In the genomic region with DNA sequence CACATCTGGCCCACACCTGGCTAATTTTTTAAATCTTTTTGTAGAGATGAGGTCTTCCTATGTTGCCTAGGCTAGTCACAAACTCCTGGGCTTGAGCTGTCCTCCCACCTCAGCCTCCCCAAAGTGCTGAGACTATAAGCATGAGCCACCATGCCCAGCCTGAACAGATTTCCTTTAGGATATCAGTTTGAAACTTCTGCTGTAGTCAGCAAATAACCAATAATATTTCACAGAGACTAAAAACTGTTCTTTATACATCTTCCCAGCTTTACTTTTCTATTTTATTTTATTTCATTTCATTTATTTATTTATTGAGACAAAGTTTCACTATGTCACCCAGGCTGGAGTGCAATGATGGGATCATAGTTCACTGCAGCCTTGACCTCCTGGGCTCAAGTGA, we compare ENCODE assay signal across 30 cellular contexts. TPM values are rescaled to one million over a fixed set of nuclear protein-coding genes. Genes with fewer than 3 reads are reported as not detected.
"Had no signal": no experiment of that assay in that cellular context is flagged by ENCODE, and none has a peak within 500 bp of the region (broad histone marks: within the 10 kb centered on the region; RNA-seq: fewer than 3 reads in every experiment).

No MANE protein-coding gene starts in this region.

- ATAC-seq: naive thymus-derived CD8-positive, alpha-beta T cell; natural killer cell treated with Interleukin-12 subunit alpha and Interleukin-12 subunit beta and Interleukin-15 and Interleukin-18, amount 100 ng/mL, for 72 hours; psoas muscle; right cardiac atrium; sciatic nerve; stimulated activated memory B cell treated with anti-CD40 and anti-IgM and Interleukin-4, amounts not matched to agents 10 μg/mL and 1 μg/mL and 100 μg/mL, for 72 hours; stimulated activated naive CD8-positive, alpha-beta T cell treated with anti-CD3 and anti-CD28 coated beads, Interleukin-15, amount 100 ng/mL, for 72 hours; stimulated activated naive CD8-positive, alpha-beta T cell treated with anti-CD3 and anti-CD28 coated beads, Interleukin-15, Interleukin-2, amounts not matched to agents 100 U/mL and 50 U/mL, for 24 hours; upper lobe of right lung had no signal

- H3K4me2 ChIP-seq: smooth muscle cell had no signal

- H3K9ac ChIP-seq: parathyroid adenoma had no signal

- H2AFZ ChIP-seq: parathyroid adenoma had no signal

- H3K27me3 ChIP-seq: ovary, spleen, suprapubic skin, testis, tibial artery, transverse colon, upper lobe of right lung, uterus had no signal

- H3K79me2 ChIP-seq: parathyroid adenoma had no signal

- H3K4me1 ChIP-seq: parathyroid adenoma, psoas muscle, suprapubic skin, testis, tibial artery, transverse colon, upper lobe of right lung, uterus had no signal

- H3K4me3 ChIP-seq: ovary, psoas muscle, skin epidermis, smooth muscle cell, spleen, suprapubic skin, testis, tibial artery, transverse colon, upper lobe of right lung, uterus had no signal

- H3K9me3 ChIP-seq: ovary, psoas muscle, spleen, suprapubic skin, testis, tibial artery, transverse colon, upper lobe of right lung, uterus had no signal

- H3K36me3 ChIP-seq: ovary, uterus had no signal

- H3K27ac ChIP-seq: ovary, parathyroid adenoma, psoas muscle, skin epidermis, spleen, suprapubic skin, testis, tibial artery, transverse colon, upper lobe of right lung, uterus had no signal

- DNase-seq: naive thymus-derived CD8-positive, alpha-beta T cell; nephron progenitor cell; occipital lobe; ovary; posterior cingulate gyrus; psoas muscle; right cardiac atrium; spleen; stimulated activated CD4-positive, alpha-beta T cell treated with anti-CD3 and anti-CD28 coated beads, Interleukin-12 subunit alpha, Interleukin-12 subunit beta, amount 100 ng/mL, for 4 hours; stimulated activated CD4-positive, alpha-beta T cell treated with anti-CD3 and anti-CD28 coated beads, Interleukin-1b, Interleukin-23, amount 100 ng/mL, for 48 hours; stimulated activated CD4-positive, alpha-beta T cell treated with anti-CD3 and anti-CD28 coated beads, Interleukin-4, amount 100 ng/mL, for 1 hour; stimulated activated CD4-positive, alpha-beta T cell treated with anti-CD3 and anti-CD28 coated beads, Interleukin-4, amount 100 ng/mL, for 4 hours; stimulated activated CD8-positive, alpha-beta memory T cell treated with anti-CD3 and anti-CD28 coated beads, Interleukin-4, amount 100 ng/mL, for 48 hours; stimulated activated naive CD4-positive, alpha-beta T cell; stimulated activated naive CD8-positive, alpha-beta T cell treated with anti-CD3 and anti-CD28 coated beads, Interleukin-15, amount 100 ng/mL, for 72 hours; stimulated activated naive CD8-positive, alpha-beta T cell treated with anti-CD3 and anti-CD28 coated beads, Interleukin-15, Interleukin-2, amounts not matched to agents 100 U/mL and 50 U/mL, for 24 hours; substantia nigra; testis; tibial artery; transverse colon; upper lobe of right lung; uterus had no signal

RNA-seq across cellular contexts. Expression of a gene that starts 29.9 kb away (rescaled TPM):
- total RNA-seq: naive thymus-derived CD8-positive, alpha-beta T cell; natural killer cell treated with Interleukin-12 subunit alpha and Interleukin-12 subunit beta and Interleukin-15 and Interleukin-18, amount 100 ng/mL, for 72 hours; osteoblast; psoas muscle; spleen; transverse colon had no signal
- polyA plus RNA-seq: naive thymus-derived CD8-positive, alpha-beta T cell had no signal
